9 cellular contexts compared by ENCODE assay signal in the genomic region with DNA sequence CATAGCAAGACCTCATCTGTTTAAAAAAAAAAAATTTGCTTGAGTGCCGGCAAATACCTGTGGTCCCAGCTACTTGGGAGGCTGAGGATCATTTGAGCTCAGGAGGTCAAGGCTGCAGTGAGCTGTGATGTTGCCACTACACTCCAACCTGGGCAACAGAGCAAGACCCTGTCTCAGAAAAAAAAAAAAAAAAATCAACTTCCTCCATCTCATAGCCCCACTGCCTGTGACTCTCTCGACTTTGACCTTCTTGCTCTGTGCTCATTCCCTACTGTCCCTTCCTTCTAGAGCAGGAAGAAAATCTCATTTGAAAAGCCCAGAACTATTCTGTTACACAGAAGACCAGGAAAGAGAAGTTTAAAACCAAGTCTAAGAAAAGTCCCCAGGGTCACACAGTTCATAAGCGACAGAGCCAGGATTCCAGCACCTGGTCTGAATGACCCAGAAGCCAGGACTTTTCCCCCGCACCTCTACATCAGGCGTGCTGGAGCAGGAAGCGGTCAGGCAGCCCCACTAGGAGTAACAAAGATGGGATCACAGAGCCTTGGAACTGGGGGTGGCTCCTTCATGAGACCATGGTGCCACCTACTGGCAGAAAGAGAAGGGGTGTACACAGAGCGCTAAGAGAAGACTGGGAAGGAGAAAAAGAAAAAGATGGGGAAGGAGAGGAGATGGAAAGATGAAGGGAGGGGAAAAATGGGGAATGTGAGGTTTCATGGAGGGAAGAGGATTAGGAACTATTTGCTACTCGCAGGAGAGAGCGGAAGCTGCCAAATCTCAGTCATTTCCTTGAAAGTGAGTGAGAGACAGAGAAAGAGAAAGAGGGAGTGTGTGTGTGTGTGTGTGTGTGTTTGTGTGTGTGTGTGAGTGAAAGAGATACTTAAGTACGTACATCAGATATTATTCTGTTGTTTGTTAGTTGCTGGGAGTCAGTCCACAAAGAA. TPM values are rescaled to one million over a fixed set of nuclear protein-coding genes. Genes with fewer than 3 reads are reported as not detected.
DNase-seq lines count a peak whose midpoint lies in the region; FAIRE-seq and TF ChIP-seq lines count a peak whose summit lies in the region.
"Had no signal": no experiment of that assay in that cellular context is flagged by ENCODE, and none has a peak within 500 bp of the region (broad histone marks: within the 10 kb centered on the region; RNA-seq: fewer than 3 reads in every experiment).

No MANE protein-coding gene starts in this region.

- no peak overlapping the region for H3K18ac ChIP-seq in neuronal stem cell (ENCODE audit: low read length)

- FAIRE-seq in GM12892 (lab: Jason Lieb, UNC) (peak; percentile 77), RCC 7860 (lab: Jason Lieb, UNC) (no peak)

- H3K27ac ChIP-seq in 22Rv1 (peak overlapping the region; percentile 99), neuronal stem cell (replicated peaks; ENCODE audit: low read length) (no peak overlapping the region), tibial artery (peak overlapping the region in 1 of 2 donors; percentile 33)

- H3K36me3 ChIP-seq in neuronal stem cell (replicated peaks in 1 of 2; ENCODE audit: control insufficient read depth in 2 of 2, insufficient read depth in 2 of 2, low read length in 2 of 2) (no peaks in the 10 kb centered on the region), tibial artery (no peaks in the 10 kb centered on the region)

- peaks cover 9% of the 10 kb centered on the region for H3K27me3 Mint-ChIP-seq in activated T-helper 1 cell treated with anti-CD3 and anti-CD28 coated beads, Interleukin-12 subunit alpha, Interleukin-12 subunit beta, Interleukin-2, Interleukin-4 antibody, amounts not matched to agents 30 ng/mL and 10 ng/mL and 1 ng/mL, durations not matched to agents 14 hours and 24 hours and 36 hours (ENCODE audit: insufficient read depth)
- H3K27me3 Mint-ChIP-seq: stimulated activated naive CD8-positive, alpha-beta T cell treated with anti-CD3 and anti-CD28 coated beads, Interleukin-15, Interleukin-2, amounts not matched to agents 100 ng/mL and 50 ng/mL, for 24 hours had no signal

- H3K27me3 ChIP-seq in neuronal stem cell (ENCODE audit: control insufficient read depth in 3 of 3, insufficient read depth in 3 of 3, low read depth in 1 of 3, low read length in 3 of 3) (no peaks in the 10 kb centered on the region), tibial artery (no peaks in the 10 kb centered on the region)

- H2BK120ac ChIP-seq in neuronal stem cell (ENCODE audit: low read depth, low read length), result no peak overlapping the region

- peaks cover 6% of the 10 kb centered on the region for H3K4me1 Mint-ChIP-seq in activated T-helper 1 cell treated with anti-CD3 and anti-CD28 coated beads, Interleukin-12 subunit alpha, Interleukin-12 subunit beta, Interleukin-2, Interleukin-4 antibody, amounts not matched to agents 30 ng/mL and 10 ng/mL and 1 ng/mL, durations not matched to agents 14 hours and 24 hours and 36 hours (ENCODE audit: low read depth)

- H3K4ac ChIP-seq in neuronal stem cell (ENCODE audit: low read length), result no peak overlapping the region

- H3K4me2 ChIP-seq in neuronal stem cell (ENCODE audit: insufficient read depth, low read length, poor library complexity, severe bottlenecking), result no peak overlapping the region

- intact Hi-C loops in activated T-helper 1 cell treated with anti-CD3 and anti-CD28 coated beads, Interleukin-12 subunit alpha, Interleukin-12 subunit beta, Interleukin-2, Interleukin-4 antibody, amounts not matched to agents 30 ng/mL and 10 ng/mL and 1 ng/mL, durations not matched to agents 14 hours and 24 hours and 36 hours (cut with micrococcal nuclease), result loop anchor here (1.0 to 2.0 kb wide), 3 partner anchors 44 to 142 kb away; partner anchors contain the start of gene PIK3R3
- intact Hi-C loops in tibial artery (cut with DNase I; ENCODE audit: low total_unique reads), result loop anchor here (1.0 kb wide), 1 partner anchor 142 kb away; no protein-coding TSS in a partner anchor

- H3K9me3 Mint-ChIP-seq in activated T-helper 1 cell treated with anti-CD3 and anti-CD28 coated beads, Interleukin-12 subunit alpha, Interleukin-12 subunit beta, Interleukin-2, Interleukin-4 antibody, amounts not matched to agents 30 ng/mL and 10 ng/mL and 1 ng/mL, durations not matched to agents 14 hours and 24 hours and 36 hours, result no peaks in the 10 kb centered on the region
- H3K9me3 Mint-ChIP-seq: stimulated activated naive CD8-positive, alpha-beta T cell treated with anti-CD3 and anti-CD28 coated beads, Interleukin-15, Interleukin-2, amounts not matched to agents 100 ng/mL and 50 ng/mL, for 24 hours had no signal

- no peak overlapping the region for H3K14ac ChIP-seq in neuronal stem cell (ENCODE audit: low read length)

- TF ChIP-seq POLR2A in GM12892 (IDR thresholded peaks at IDR 0.05; ENCODE audit: low read depth, low read length), result no peak

- no peak overlapping the region for H2BK12ac ChIP-seq in neuronal stem cell (ENCODE audit: low read length)

- no peak overlapping the region for H3K9ac ChIP-seq in neuronal stem cell (ENCODE audit: low read depth, low read length, poor library complexity)

- H2BK5ac ChIP-seq in neuronal stem cell (ENCODE audit: low read length), result no peak overlapping the region

- H3K4me1 ChIP-seq in neuronal stem cell (ENCODE audit: control insufficient read depth in 2 of 2, insufficient read depth in 1 of 2, low read depth in 1 of 2, low read length in 2 of 2) (peaks cover 9 to 10% of the 10 kb centered on the region in 2 donors), tibial artery (peaks cover 0 to 47% (median 31%) of the 10 kb centered on the region in 4 donors)

- H3K79me1 ChIP-seq in neuronal stem cell (ENCODE audit: low read depth, low read length), result no peaks in the 10 kb centered on the region

- H4K91ac ChIP-seq in neuronal stem cell (ENCODE audit: low read depth, low read length, poor library complexity), result no peak overlapping the region

- no peak overlapping the region for H2BK15ac ChIP-seq in neuronal stem cell (ENCODE audit: low read length)

- no peak overlapping the region for H2AK5ac ChIP-seq in neuronal stem cell (ENCODE audit: low read depth, low read length)

- no peak overlapping the region for H3K4me3 Mint-ChIP-seq in activated T-helper 1 cell treated with anti-CD3 and anti-CD28 coated beads, Interleukin-12 subunit alpha, Interleukin-12 subunit beta, Interleukin-2, Interleukin-4 antibody, amounts not matched to agents 30 ng/mL and 10 ng/mL and 1 ng/mL, durations not matched to agents 14 hours and 24 hours and 36 hours
- H3K4me3 Mint-ChIP-seq: stimulated activated naive CD8-positive, alpha-beta T cell treated with anti-CD3 and anti-CD28 coated beads, Interleukin-15, Interleukin-2, amounts not matched to agents 100 ng/mL and 50 ng/mL, for 24 hours had no signal

- no peaks in the 10 kb centered on the region for H3K36me3 Mint-ChIP-seq in activated T-helper 1 cell treated with anti-CD3 and anti-CD28 coated beads, Interleukin-12 subunit alpha, Interleukin-12 subunit beta, Interleukin-2, Interleukin-4 antibody, amounts not matched to agents 30 ng/mL and 10 ng/mL and 1 ng/mL, durations not matched to agents 14 hours and 24 hours and 36 hours (ENCODE audit: low read depth)

- H3K4me3 ChIP-seq in fibroblast of pulmonary artery (replicated peaks; ENCODE audit: low read depth, low read length), result no peak overlapping the region
- H3K4me3 ChIP-seq in neuronal stem cell (ENCODE audit: low read length in 2 of 2), result no peak overlapping the region
- H3K4me3 ChIP-seq in tibial artery, result no peak overlapping the region

- no peak overlapping the region for H3K23ac ChIP-seq in neuronal stem cell (ENCODE audit: low read depth, low read length, poor library complexity)

- no peak overlapping the region for H4K8ac ChIP-seq in neuronal stem cell (ENCODE audit: low read depth, low read length)

- no peak overlapping the region for H3K27ac Mint-ChIP-seq in activated T-helper 1 cell treated with anti-CD3 and anti-CD28 coated beads, Interleukin-12 subunit alpha, Interleukin-12 subunit beta, Interleukin-2, Interleukin-4 antibody, amounts not matched to agents 30 ng/mL and 10 ng/mL and 1 ng/mL, durations not matched to agents 14 hours and 24 hours and 36 hours
- H3K27ac Mint-ChIP-seq: stimulated activated naive CD8-positive, alpha-beta T cell treated with anti-CD3 and anti-CD28 coated beads, Interleukin-15, Interleukin-2, amounts not matched to agents 100 ng/mL and 50 ng/mL, for 24 hours had no signal

- WGBS in neuronal stem cell (ENCODE audit: extremely low coverage in 2 of 2, insufficient read length in 2 of 2, insufficient replicate concordance in 1 of 2), 2 donors, result no CpG with 5 or more reads among the region's 10 CpGs

- TF ChIP-seq CTCF in 22Rv1 (IDR thresholded peaks at IDR 0.05) (peak; percentile 89), fibroblast of pulmonary artery (IDR thresholded peaks at IDR 0.05; ENCODE audit: low read length, missing control alignments) (peak; percentile 90), tibial artery (IDR thresholded peaks at IDR 0.05) (peak; percentile 91 to 93)

- H2AFZ ChIP-seq in neuronal stem cell (ENCODE audit: low read length), result peak overlapping the region; percentile 91

- DNase-seq in GM12892 (ENCODE audit: insufficient read length) (peak; percentile 58), LoVo (ENCODE audit: low spot score) (peak; percentile 85), RCC 7860 (ENCODE audit: low spot score) (peak; percentile 81), fibroblast of pulmonary artery (ENCODE audit: low read depth) (peak; percentile 89), neuronal stem cell (ENCODE audit: low spot score) (peak; percentile 86), tibial artery (peak; percentile 89)
- DNase-seq in activated T-helper 1 cell treated with anti-CD3 and anti-CD28 coated beads, Interleukin-12 subunit alpha, Interleukin-12 subunit beta, Interleukin-2, Interleukin-4 antibody, amounts not matched to agents 30 ng/mL and 10 ng/mL and 1 ng/mL, durations not matched to agents 14 hours and 24 hours and 36 hours (ENCODE audit: low spot score), result peak; percentile 40

- H3K9me3 ChIP-seq in neuronal stem cell (replicated peaks in 1 of 2; ENCODE audit: control insufficient read depth in 2 of 2, insufficient read depth in 1 of 2, low read depth in 1 of 2, low read length in 2 of 2) (no peaks in the 10 kb centered on the region), tibial artery (no peaks in the 10 kb centered on the region)

RNA-seq across cellular contexts. Expression of gene P3R3URF, which starts 3.1 kb away (rescaled TPM):
- polyA plus RNA-seq in GM12892 (2012; ENCODE audit: missing spikeins), result not detected
- total RNA-seq in activated T-helper 1 cell treated with anti-CD3 and anti-CD28 coated beads, Interleukin-12 subunit alpha, Interleukin-12 subunit beta, Interleukin-2, Interleukin-4 antibody, amounts not matched to agents 30 ng/mL and 10 ng/mL and 1 ng/mL, durations not matched to agents 14 hours and 24 hours and 36 hours, result not detected in 2 replicates
- not detected for polyA plus RNA-seq in neuronal stem cell (2013, experiment 1 of 2)
- polyA plus RNA-seq in neuronal stem cell (2013, experiment 2 of 2), result not detected

RNA-seq across cellular contexts. Expression of gene TSPAN1, which starts 4.5 kb away (rescaled TPM):
- polyA plus RNA-seq in GM12892 (2012; ENCODE audit: missing spikeins), result 0.34 TPM
- not detected in 2 replicates for total RNA-seq in activated T-helper 1 cell treated with anti-CD3 and anti-CD28 coated beads, Interleukin-12 subunit alpha, Interleukin-12 subunit beta, Interleukin-2, Interleukin-4 antibody, amounts not matched to agents 30 ng/mL and 10 ng/mL and 1 ng/mL, durations not matched to agents 14 hours and 24 hours and 36 hours
- not detected for polyA plus RNA-seq in neuronal stem cell (2013, experiment 1 of 2)
- not detected for polyA plus RNA-seq in neuronal stem cell (2013, experiment 2 of 2)

RNA-seq across cellular contexts. Expression of gene POMGNT1, which starts 18.8 kb away (rescaled TPM):
- polyA plus RNA-seq in GM12892 (2012; ENCODE audit: missing spikeins), result 28.0 TPM
- total RNA-seq in activated T-helper 1 cell treated with anti-CD3 and anti-CD28 coated beads, Interleukin-12 subunit alpha, Interleukin-12 subunit beta, Interleukin-2, Interleukin-4 antibody, amounts not matched to agents 30 ng/mL and 10 ng/mL and 1 ng/mL, durations not matched to agents 14 hours and 24 hours and 36 hours, result 80.8 and 85.7 TPM in 2 replicates
- 61.7 TPM for polyA plus RNA-seq in neuronal stem cell (2013, experiment 1 of 2)
- 64.1 TPM for polyA plus RNA-seq in neuronal stem cell (2013, experiment 2 of 2)

RNA-seq across cellular contexts. Expression of gene LURAP1, which starts 23.7 kb away (rescaled TPM):
- not detected for polyA plus RNA-seq in GM12892 (2012; ENCODE audit: missing spikeins)
- total RNA-seq in activated T-helper 1 cell treated with anti-CD3 and anti-CD28 coated beads, Interleukin-12 subunit alpha, Interleukin-12 subunit beta, Interleukin-2, Interleukin-4 antibody, amounts not matched to agents 30 ng/mL and 10 ng/mL and 1 ng/mL, durations not matched to agents 14 hours and 24 hours and 36 hours, result 0.15 TPM in 1 of 2 replicates, not detected in the other
- 2.2 TPM for polyA plus RNA-seq in neuronal stem cell (2013, experiment 1 of 2)
- polyA plus RNA-seq in neuronal stem cell (2013, experiment 2 of 2), result 2.5 TPM

RNA-seq across cellular contexts. Expression of gene PIK3R3, which starts 47.0 kb away (rescaled TPM):
- polyA plus RNA-seq in GM12892 (2012; ENCODE audit: missing spikeins), result 7.7 TPM
- 3.6 TPM in 2 replicates for total RNA-seq in activated T-helper 1 cell treated with anti-CD3 and anti-CD28 coated beads, Interleukin-12 subunit alpha, Interleukin-12 subunit beta, Interleukin-2, Interleukin-4 antibody, amounts not matched to agents 30 ng/mL and 10 ng/mL and 1 ng/mL, durations not matched to agents 14 hours and 24 hours and 36 hours
- polyA plus RNA-seq in neuronal stem cell (2013, experiment 1 of 2), result 39.4 TPM
- 39.9 TPM for polyA plus RNA-seq in neuronal stem cell (2013, experiment 2 of 2)
